In the genomic region with DNA sequence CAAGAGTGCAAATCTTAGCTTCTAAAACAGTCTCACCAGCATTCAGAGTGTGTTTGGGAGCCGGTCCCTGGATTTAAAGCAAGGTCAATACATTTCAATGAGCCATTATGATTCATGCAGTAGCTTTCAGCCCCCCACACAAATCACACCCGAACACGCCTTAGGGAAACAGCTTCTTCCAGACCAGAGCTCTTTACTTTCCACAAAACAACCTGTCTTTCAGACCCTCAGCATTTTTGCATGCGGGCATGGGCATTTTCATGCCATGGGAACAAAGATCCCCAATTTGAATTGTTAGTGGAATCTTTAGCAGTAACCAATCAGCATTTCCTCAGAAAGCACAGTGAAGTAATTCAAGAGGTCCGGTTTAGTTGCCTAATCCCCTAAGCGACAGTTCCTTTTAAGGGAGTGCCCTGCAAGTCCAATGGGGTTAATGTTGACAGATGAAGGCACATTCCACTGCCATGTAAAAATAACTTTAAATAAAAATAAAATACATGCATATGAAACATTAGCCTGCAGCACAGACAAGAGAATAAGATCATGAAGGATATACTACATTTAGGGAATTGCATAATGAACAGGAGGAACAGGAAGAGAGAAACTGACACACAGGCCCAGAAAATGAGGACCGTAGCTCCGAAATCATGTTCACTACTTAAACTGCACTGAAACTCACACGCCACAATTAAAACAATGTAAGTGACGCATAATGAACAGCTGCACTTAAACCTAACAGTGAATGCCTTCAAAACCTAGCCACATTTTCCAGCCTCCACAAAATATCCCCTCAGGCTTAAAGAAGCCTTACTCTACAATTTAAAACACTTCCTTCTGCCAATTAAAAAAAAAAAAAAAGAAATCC, we compare ENCODE assay signal across 10 cellular contexts. TPM values are rescaled to one million over a fixed set of nuclear protein-coding genes. Genes with fewer than 3 reads are reported as not detected.
DNase-seq lines count a peak whose midpoint lies in the region; ATAC-seq, FAIRE-seq and TF ChIP-seq lines count a peak whose summit lies in the region.
"Had no signal": no experiment of that assay in that cellular context is flagged by ENCODE, and none has a peak within 500 bp of the region (broad histone marks: within the 10 kb centered on the region; RNA-seq: fewer than 3 reads in every experiment).

No MANE protein-coding gene starts in this region.

- no peak for ATAC-seq in esophagus mucosa

- H3K4me1 ChIP-seq in kidney (ENCODE audit: control insufficient read depth in 1 of 2, insufficient read depth in 1 of 2, low read depth in 1 of 2, low read length in 2 of 2) (peaks cover 46 to 48% of the 10 kb centered on the region in 2 donors), tibial nerve (peaks cover 0 to 82% (median 75%) of the 10 kb centered on the region in 4 donors)

- H3K4me3 ChIP-seq in kidney (ENCODE audit: low read length in 2 of 2) (peak overlapping the region; percentile 29 to 39), tibial nerve (peak overlapping the region in 1 of 4 donors; percentile 15)

- 13 to 18% methylated on average over 10 of the region's 10 CpGs for WGBS in tibial nerve, 2 donors

- intact Hi-C loops in kidney (cut with DNase I): no loop called here

- no peaks in the 10 kb centered on the region for H3K27me3 ChIP-seq in tibial nerve

- H3K27ac ChIP-seq in kidney (ENCODE audit: low read depth in 2 of 2, low read length in 2 of 2) (peak overlapping the region; percentile 25 to 65), tibial nerve (peak overlapping the region; percentile 20 to 98 (median 72))

- peak; percentile 79 for DNase-seq in SIG-M5 treated with dmso at 0.1 percent for 504 hours (lab: John Stamatoyannopoulos, UW; ENCODE audit: unreplicated experiment)
- DNase-seq in SIG-M5 (lab: John Stamatoyannopoulos, UW): no peak
- DNase-seq in amniotic stem cell (lab: John Stamatoyannopoulos, UW): peak; percentile 30
- no peak for DNase-seq in kidney
- no peak for DNase-seq in tibial nerve (ENCODE audit: low spot score in 2 of 2)
- no peak for DNase-seq in activated gamma-delta T cell (lab: John Stamatoyannopoulos, UW)
- no peak for DNase-seq in SK-N-DZ (ENCODE audit: low spot score)
- DNase-seq: NCI-H1694 treated with DMSO at 0.1 percent for 48 hours had no signal

- H3K9ac ChIP-seq in kidney (ENCODE audit: low read length in 2 of 2): peak overlapping the region; percentile 34 to 43

- H3K9me3 ChIP-seq in kidney (ENCODE audit: control insufficient read depth in 1 of 2, low read length in 2 of 2) (no peaks in the 10 kb centered on the region), tibial nerve (peaks cover 0 to 4% (median 0%) of the 10 kb centered on the region in 4 donors)

- H3K36me3 ChIP-seq in kidney (ENCODE audit: control insufficient read depth in 1 of 2, insufficient read depth in 2 of 2, low read length in 2 of 2) (no peaks in the 10 kb centered on the region), tibial nerve (no peaks in the 10 kb centered on the region)

- peak in 1 of 2 donors; percentile 25 for TF ChIP-seq POLR2A in tibial nerve (IDR thresholded peaks at IDR 0.05)

- no peak for FAIRE-seq in kidney (lab: Jason Lieb, UNC)
- FAIRE-seq: A204.1 had no signal

- TF ChIP-seq EP300 in tibial nerve (IDR thresholded peaks at IDR 0.05): peak in 1 of 2 donors; percentile 53

- no peak for TF ChIP-seq CTCF in kidney (IDR thresholded peaks at IDR 0.05; ENCODE audit: borderline replicate concordance, extremely low read depth, insufficient read depth)
- no peak for TF ChIP-seq CTCF in tibial nerve (IDR thresholded peaks at IDR 0.05)

RNA-seq across cellular contexts. Expression of a gene that starts 4.0 kb away (rescaled TPM):
- total RNA-seq in kidney (47.8 TPM), tibial nerve (10 to 100 TPM; 24.5 to 28.4 (median 25.8) TPM), esophagus mucosa (51.4 TPM)
- 21.4 TPM for polyA plus RNA-seq in kidney (ENCODE audit: insufficient read depth, low read depth, low replicate concordance)
- 19.7 TPM in 2 replicates for polyA plus RNA-seq in SK-N-DZ (2014; cell fraction: cytosol; rRNA removed)
- polyA plus RNA-seq in SK-N-DZ (2014; cell fraction: nucleus; rRNA removed): 11.5 and 15.3 TPM in 2 replicates

RNA-seq across cellular contexts. Expression of a gene that starts 56.6 kb away (rescaled TPM):
- 87.8 TPM for total RNA-seq in kidney
- polyA plus RNA-seq in kidney (ENCODE audit: insufficient read depth, low read depth, low replicate concordance): 39.4 TPM
- total RNA-seq in tibial nerve: 10 to 100 TPM; 10.3 to 22.5 (median 16.9) TPM
- 26.4 TPM for total RNA-seq in esophagus mucosa
- polyA plus RNA-seq in SK-N-DZ (2014; cell fraction: cytosol; rRNA removed): 22.9 and 33.4 TPM in 2 replicates
- 158 and 178 TPM in 2 replicates for polyA plus RNA-seq in SK-N-DZ (2014; cell fraction: nucleus; rRNA removed)

Comparison
In these comparisons a context has a peak if more than half of its experiments do, and no peak if none do; other contexts are left out.
1. DNase-seq: peak in SIG-M5 treated with dmso at 0.1 percent for 504 hours (single experiment) and amniotic stem cell (single experiment); none in SIG-M5 (single experiment), kidney (single experiment), tibial nerve (0 of 2), activated gamma-delta T cell (single experiment) and SK-N-DZ (single experiment).